In the genomic region with DNA sequence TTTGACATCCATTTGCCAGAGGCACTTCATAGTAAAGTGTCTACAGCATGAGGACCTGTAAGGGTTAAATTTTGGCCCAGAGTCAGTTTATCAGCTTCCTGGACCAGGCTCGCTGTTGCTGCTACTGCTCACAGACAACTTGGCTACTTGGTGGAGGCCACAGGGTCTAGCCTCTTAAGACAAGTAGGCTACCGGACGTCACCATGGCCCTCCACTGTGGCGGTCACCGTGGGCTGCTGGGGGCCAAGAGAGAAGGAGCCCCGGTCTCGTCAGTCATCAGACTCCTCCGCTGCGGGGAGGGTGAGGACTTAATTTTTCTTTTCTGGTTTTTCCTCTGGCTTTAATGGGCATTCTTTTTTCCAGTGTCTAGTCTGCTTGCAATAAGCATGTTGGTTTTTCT, we compare ENCODE assay signal across 24 cellular contexts.
"Had no signal": no experiment of that assay in that cellular context is flagged by ENCODE, and none has a peak within 500 bp of the region (broad histone marks: within the 10 kb centered on the region; RNA-seq: fewer than 3 reads in every experiment).

No MANE protein-coding gene starts in this region.

- DNase-seq: activated CD4-positive, alpha-beta T cell treated with anti-CD3 and anti-CD28 coated beads, Interleukin-2, amount 10 ng/mL, durations not matched to agents 24 days and 14 days; activated CD4-positive, alpha-beta T cell treated with anti-CD3 and anti-CD28 coated beads, Interleukin-2, amount 50 U/mL, for 4 hours; activated CD8-positive, alpha-beta T cell treated with anti-CD3 and anti-CD28 coated beads for 36 hours; activated effector memory CD4-positive, alpha-beta T cell treated with anti-CD3 and anti-CD28 coated beads, Interleukin-2, amount 50 U/mL, for 16 hours; activated naive CD4-positive, alpha-beta T cell treated with Interleukin-2 at 50 U/mL for 16 hours; activated T-cell treated with anti-CD3 and anti-CD28 coated beads, Interleukin-2, amount 50 U/mL, for 1 hour; activated T-cell treated with anti-CD3 and anti-CD28 coated beads, Interleukin-2, amount 50 U/mL, for 72 hours; anterior cingulate cortex; Karpas-422; KBM-7; NCI-H1105; NCI-H1417 treated with DMSO at 0.1 percent for 48 hours; NCI-H187 treated with DMSO at 0.1 percent for 48 hours; NCI-H2081; NCI-H2171 treated with DMSO at 0.1 percent for 48 hours; NCI-H2227 treated with DMSO at 0.1 percent for 48 hours; NCI-H446; NCI-H510A treated with DMSO at 0.1 percent for 48 hours; SIG-M5; T-cell; T1000 had no signal

- ATAC-seq: activated CD8-positive, alpha-beta T cell treated with anti-CD3 and anti-CD28 coated beads for 36 hours; activated T-cell treated with anti-CD3 and anti-CD28 coated beads, Interleukin-2, amount 50 U/mL, for 72 hours; activated T-helper 17 cell treated with anti-CD3 and anti-CD28 coated beads, Interleukin-2, amount 50 U/mL, for 72 hours; Panc1; SK-N-SH treated with all-trans-retinoic acid at 6 μM for 48 hours; T-cell had no signal
